In genomic region chr12:503111-503761, GRCh38 we compare ENCODE assay signal across 11 cellular contexts. TPM values are rescaled to one million over a fixed set of nuclear protein-coding genes. Genes with fewer than 3 reads are reported as not detected.
DNase-seq lines count a peak whose midpoint lies in the region; ATAC-seq and TF ChIP-seq lines count a peak whose summit lies in the region.
"Had no signal": no experiment of that assay in that cellular context is flagged by ENCODE, and none has a peak within 500 bp of the region (broad histone marks: within the 10 kb centered on the region; RNA-seq: fewer than 3 reads in every experiment).

No MANE protein-coding gene starts in this region.

- CTCF ChIA-PET in Caco-2 (lab: Charles Lee), result interaction anchor here (0.5 to 1.7 kb wide), 12 partner anchors 9 to 248 kb away, joined by 3 to 8 read pairs (median 4); no protein-coding TSS in a partner anchor

- intact Hi-C loops in Caco-2 (cut with micrococcal nuclease; ENCODE audit: unreplicated experiment) (loop anchor here (1.0 to 2.0 kb wide), 5 partner anchors 10 to 52 kb away; no protein-coding TSS in a partner anchor), head of caudate nucleus (cut with DNase I) (no loop called here)

- H3K4me1 ChIP-seq in Caco-2, result peaks cover 66% of the 10 kb centered on the region

- H3K4me3 ChIP-seq in Caco-2 (ENCODE audit: low read depth, low read length), result peak overlapping the region; percentile 11; the same call in 1 of the 2 replicates
- peak overlapping the region; percentile 43 for H3K4me3 ChIP-seq in neural cell (ENCODE audit: low read length)
- H3K4me3 ChIP-seq: tibial nerve had no signal

- no peak overlapping the region for H2AFZ ChIP-seq in neural cell (ENCODE audit: low read depth, low read length)

- ATAC-seq in naive thymus-derived CD8-positive, alpha-beta T cell, result no peak
- ATAC-seq in HG02970 (IDR thresholded peaks at IDR 0.05; ENCODE audit: low FRiP score, unreplicated experiment), result no peak

- TF ChIP-seq EP300 in neural cell (conservative IDR thresholded peaks at IDR 0.05; ENCODE audit: poor library complexity, severe bottlenecking), result peak; percentile 87

- peak overlapping the region; percentile 39 for H3K27ac ChIP-seq in neural cell (ENCODE audit: low read length)

- H3K27me3 Mint-ChIP-seq in Caco-2 (ENCODE audit: insufficient read depth, unreplicated experiment), result no peaks in the 10 kb centered on the region
- peaks cover 0 to 19% (median 5%) of the 10 kb centered on the region in 5 donors for H3K27me3 Mint-ChIP-seq in naive thymus-derived CD8-positive, alpha-beta T cell

- peaks cover 25% of the 10 kb centered on the region for H3K36me3 Mint-ChIP-seq in Caco-2 (ENCODE audit: insufficient read depth, unreplicated experiment)
- H3K36me3 Mint-ChIP-seq in naive thymus-derived CD8-positive, alpha-beta T cell, result no peaks in the 10 kb centered on the region

- DNase-seq in Caco-2, result peak; percentile 86 to 95
- DNase-seq in NCI-H69 (lab: John Stamatoyannopoulos, UW), result peak; percentile 67
- DNase-seq in head of caudate nucleus, result peak in 36 of 42 donors; percentile 7 to 81 (median 48)
- no peak for DNase-seq in NOMO-1 treated with DMSO at 0.1 percent for 48 hours (lab: John Stamatoyannopoulos, UW; ENCODE audit: unreplicated experiment)
- DNase-seq in naive thymus-derived CD8-positive, alpha-beta T cell, result no peak
- DNase-seq in hippocampal formation (lab: John Stamatoyannopoulos, UW), result no peak
- DNase-seq: activated CD4-positive, alpha-beta T cell treated with anti-CD3 and anti-CD28 coated beads, Interleukin-2, amount 50 U/mL, for 4 hours; CD4-positive, alpha-beta T cell had no signal

- no peaks in the 10 kb centered on the region for H3K79me2 ChIP-seq in neural cell (replicated peaks; ENCODE audit: insufficient read depth, low read length)

- no peak for TF ChIP-seq RAD21 in neural cell (conservative IDR thresholded peaks at IDR 0.05)

- no peaks in the 10 kb centered on the region; the same call in 1 of the 2 replicates for H3K36me3 ChIP-seq in Caco-2 (ENCODE audit: control insufficient read depth, insufficient read depth, low read length)
- no peaks in the 10 kb centered on the region for H3K36me3 ChIP-seq in neural cell (ENCODE audit: insufficient read depth, low read length)
- H3K36me3 ChIP-seq: tibial nerve had no signal

- H3K9ac ChIP-seq in neural cell (ENCODE audit: low read length), result no peak overlapping the region

- TF ChIP-seq CTCF in Caco-2 (IDR thresholded peaks at IDR 0.05; ENCODE audit: insufficient read depth in 1 of 2, low read depth in 1 of 2, low read length in 1 of 2, severe bottlenecking in 1 of 2, unreplicated experiment in 1 of 2), result no peak
- TF ChIP-seq CTCF in neural cell (IDR thresholded peaks at IDR 0.05; ENCODE audit: poor library complexity, severe bottlenecking), result no peak

- peak overlapping the region; percentile 71 for H3K4me3 Mint-ChIP-seq in Caco-2 (ENCODE audit: unreplicated experiment)
- no peak overlapping the region for H3K4me3 Mint-ChIP-seq in naive thymus-derived CD8-positive, alpha-beta T cell
- H3K4me3 Mint-ChIP-seq: CD4-positive, alpha-beta T cell had no signal

- no peaks in the 10 kb centered on the region for H3K9me2 ChIP-seq in neural cell (ENCODE audit: insufficient read depth, low read length)

- H3K4me2 ChIP-seq in neural cell (ENCODE audit: low read length), result no peak overlapping the region

- H3K9me3 ChIP-seq in Caco-2 (no peaks in the 10 kb centered on the region), neural cell (ENCODE audit: low read length) (no peaks in the 10 kb centered on the region)
- H3K9me3 ChIP-seq: tibial nerve had no signal

- H3K27ac Mint-ChIP-seq in Caco-2 (ENCODE audit: unreplicated experiment), result peak overlapping the region; percentile 85
- H3K27ac Mint-ChIP-seq in naive thymus-derived CD8-positive, alpha-beta T cell, result peak overlapping the region in 1 of 10 donors; percentile 78
- H3K27ac Mint-ChIP-seq: CD4-positive, alpha-beta T cell had no signal

- H3F3A ChIP-seq in neural cell (ENCODE audit: insufficient read depth, low read length, poor library complexity, severe bottlenecking), result peaks cover 4% of the 10 kb centered on the region

- POLR2A ChIA-PET in Caco-2 (lab: Charles Lee), result interaction anchor here (0.6 to 1.5 kb wide), 9 partner anchors 9 to 866 kb away, joined by 3 to 5 read pairs (median 4); partner anchors contain the start of gene B4GALNT3
- POLR2A ChIA-PET in naive thymus-derived CD8-positive, alpha-beta T cell (lab: Charles Lee), result no interaction called here

- no peaks in the 10 kb centered on the region for H3K9me3 Mint-ChIP-seq in Caco-2 (ENCODE audit: unreplicated experiment)
- no peaks in the 10 kb centered on the region for H3K9me3 Mint-ChIP-seq in naive thymus-derived CD8-positive, alpha-beta T cell
- H3K9me3 Mint-ChIP-seq: CD4-positive, alpha-beta T cell had no signal

- peaks cover 40% of the 10 kb centered on the region for H3K4me1 Mint-ChIP-seq in Caco-2 (ENCODE audit: low read depth, unreplicated experiment)
- peaks cover 0 to 4% (median 1%) of the 10 kb centered on the region in 4 donors for H3K4me1 Mint-ChIP-seq in naive thymus-derived CD8-positive, alpha-beta T cell

- no peaks in the 10 kb centered on the region for H4K20me1 ChIP-seq in neural cell (ENCODE audit: insufficient read depth)

- BruUV-seq in Caco-2 (replicated peaks; lab: Mats Ljungman, UMichigan), result no TSS peak

- H3K27me3 ChIP-seq in Caco-2 (replicated peaks; ENCODE audit: control insufficient read depth, insufficient read depth, low read length) (no peaks in the 10 kb centered on the region), neural cell (ENCODE audit: insufficient read depth, low read depth, low read length) (no peaks in the 10 kb centered on the region)
- H3K27me3 ChIP-seq: tibial nerve had no signal

TF ChIP-seq in neural cell, 6 proteins besides CTCF, POLR2A, EP300 and RAD21:
- TF ChIP-seq MXI1 (conservative IDR thresholded peaks at IDR 0.05; ENCODE audit: poor library complexity, severe bottlenecking), result peak; percentile 15
- TF ChIP-seq REST (IDR thresholded peaks at IDR 0.05; ENCODE audit: borderline replicate concordance), result no peak
- peak; percentile 47 for TF ChIP-seq POLR2AphosphoS5 (IDR thresholded peaks at IDR 0.05)
- no peak for TF ChIP-seq TAF1 (IDR thresholded peaks at IDR 0.05; ENCODE audit: low read depth)
- TF ChIP-seq EZH2 (IDR thresholded peaks at IDR 0.05; ENCODE audit: borderline replicate concordance, insufficient read depth, low read length, poor library complexity, severe bottlenecking), result no peak
- TF ChIP-seq SMC3 (conservative IDR thresholded peaks at IDR 0.05; ENCODE audit: poor library complexity), result no peak

RNA-seq across cellular contexts. Expression of gene B4GALNT3, which starts 43.5 kb away (rescaled TPM):
- total RNA-seq in Caco-2 (2022), result 77.9 and 78.1 TPM in 2 replicates
- polyA plus RNA-seq in neural cell, result 5.1 and 6.7 TPM in 2 replicates
- polyA minus RNA-seq in neural cell, result 2.4 TPM in 2 replicates
- total RNA-seq in naive thymus-derived CD8-positive, alpha-beta T cell, result under 1 TPM; 0.34 to 0.66 TPM
- polyA plus RNA-seq in naive thymus-derived CD8-positive, alpha-beta T cell, result 1 to 10 TPM in 1 of 3 donors, under 1 TPM in 2; 0.14 to 1.8 (median 0.40) TPM

Comparison
In these comparisons a context has a peak if more than half of its experiments do, and no peak if none do; other contexts are left out.
1. DNase-seq: peak in Caco-2 (2 of 2), NCI-H69 (single experiment) and head of caudate nucleus (36 of 42); none in NOMO-1 treated with DMSO at 0.1 percent for 48 hours (single experiment), naive thymus-derived CD8-positive, alpha-beta T cell (0 of 10) and hippocampal formation (0 of 2).
2. RNA of gene B4GALNT3, which starts 43.5 kb away (total RNA-seq): 77.9 to 78.1 TPM in Caco-2; 0.34 to 0.66 TPM in naive thymus-derived CD8-positive, alpha-beta T cell; every median in the first group is over 10 times any median in the second.